Comparison of ENCODE assay signal across 1 cellular context in genomic region chr9:129139233-129139992, GRCh38.
A peak's percentile ranks its signal among the peaks of the same experiment; 100 is the strongest.
TF ChIP-seq lines count a peak whose summit lies in the region.

No MANE protein-coding gene starts in this region.

TF ChIP-seq in GM12878, 131 proteins besides CTCF, POLR2A, EP300 and RAD21 (continued from another document):
- TF ChIP-seq MYC (IDR thresholded peaks at IDR 0.05; ENCODE audit: insufficient read depth, insufficient read length, insufficient replicate concordance, low read length, severe bottlenecking) (peak; percentile 78), RELA (IDR thresholded peaks at IDR 0.05; ENCODE audit: borderline replicate concordance, partially characterized antibody) (peak; percentile 8), SIN3A (IDR thresholded peaks at IDR 0.05; ENCODE audit: low read depth, low read length) (peak; percentile 79; the same call in 1 of the 2 replicates), SMARCA5 (IDR thresholded peaks at IDR 0.05) (peak; percentile 56; the same call in 1 of the 2 replicates), ZZZ3 (IDR thresholded peaks at IDR 0.05; ENCODE audit: control insufficient read depth, insufficient read length, low read depth) (no peak)
TF ChIP-seq in GM12878: peak in this region for 23.
